8 cellular contexts compared by ENCODE assay signal in genomic region chr3:141487419-141488345, GRCh38. TPM values are rescaled to one million over a fixed set of nuclear protein-coding genes. Genes with fewer than 3 reads are reported as not detected.
DNase-seq lines count a peak whose midpoint lies in the region; ATAC-seq, FAIRE-seq and TF ChIP-seq lines count a peak whose summit lies in the region.

No MANE protein-coding gene starts in this region.

- WGBS in heart right ventricle, 2 donors, result 2% methylated on average over 33 to 66 of the region's 67 CpGs
- 2% methylated on average over 66 of the region's 67 CpGs for WGBS in prostate gland

- TF ChIP-seq POLR2A in GM12891 (IDR thresholded peaks at IDR 0.05; ENCODE audit: low read depth, low read length) (no peak), prostate gland (IDR thresholded peaks at IDR 0.05) (peak; percentile 73), uterus (IDR thresholded peaks at IDR 0.05) (peak in 1 of 2 donors; percentile 42)

- peaks cover 38% of the 10 kb centered on the region for H3K79me2 ChIP-seq in SU-DHL-6 (ENCODE audit: insufficient read depth, low read length)

- H2AFZ ChIP-seq in SU-DHL-6 (ENCODE audit: low read depth, low read length, severe bottlenecking), result peak overlapping the region; percentile 94

- H3K4me2 ChIP-seq in SU-DHL-6 (ENCODE audit: low read depth, low read length, poor library complexity, severe bottlenecking), result peak overlapping the region; percentile 83

- FAIRE-seq in GM12891 (lab: Jason Lieb, UNC), result peak; percentile 96

- peak overlapping the region; percentile 80 for H3K27ac ChIP-seq in SU-DHL-6 (ENCODE audit: low read depth, low read length)
- H3K27ac ChIP-seq in heart right ventricle, result peak overlapping the region; percentile 86 to 97 (median 95)
- peak overlapping the region; percentile 96 for H3K27ac ChIP-seq in prostate gland
- peak overlapping the region; percentile 94 to 98 for H3K27ac ChIP-seq in uterus

- H3F3A ChIP-seq in SU-DHL-6 (ENCODE audit: insufficient read depth), result peaks cover 25% of the 10 kb centered on the region

- intact Hi-C loops in heart right ventricle (cut with DNase I), result loop anchor here in 1 of 10 donors (5.0 kb wide), 1 partner anchor 60 kb away; no protein-coding TSS in a partner anchor
- intact Hi-C loops in prostate gland (cut with DNase I), result loop anchor here (2.0 kb wide), 1 partner anchor 251 kb away; the partner anchor contains the start of gene RNF7
- intact Hi-C loops in uterus (cut with DNase I; ENCODE audit: low total_unique reads), result no loop called here

- TF ChIP-seq CTCF in SU-DHL-6 (IDR thresholded peaks at IDR 0.05; ENCODE audit: insufficient read depth, low read length, poor library complexity, severe bottlenecking), result no peak
- TF ChIP-seq CTCF in heart right ventricle (IDR thresholded peaks at IDR 0.05), result no peak
- TF ChIP-seq CTCF in prostate gland (IDR thresholded peaks at IDR 0.05), result peak in 1 of 4 experiments; percentile 21
- no peak for TF ChIP-seq CTCF in uterus (IDR thresholded peaks at IDR 0.05)

- peaks cover 0 to 76% (median 19%) of the 10 kb centered on the region in 9 donors for H3K4me1 ChIP-seq in heart right ventricle
- H3K4me1 ChIP-seq in prostate gland (replicated peaks), result no peaks in the 10 kb centered on the region
- H3K4me1 ChIP-seq in uterus, result peaks cover 4 to 6% of the 10 kb centered on the region in 2 donors

- H3K36me3 ChIP-seq in SU-DHL-6 (ENCODE audit: low read length) (no peaks in the 10 kb centered on the region), heart right ventricle (no peaks in the 10 kb centered on the region), prostate gland (no peaks in the 10 kb centered on the region), uterus (no peaks in the 10 kb centered on the region)

- ATAC-seq in HG02678 (IDR thresholded peaks at IDR 0.05; ENCODE audit: unreplicated experiment), result peak; percentile 76
- ATAC-seq in heart right ventricle, result peak; percentile 56 to 81 (median 68)

- peaks cover 14% of the 10 kb centered on the region; the same call in 1 of the 2 replicates for H4K20me1 ChIP-seq in SU-DHL-6 (ENCODE audit: low read depth, low read length)

- no peaks in the 10 kb centered on the region for H3K9me2 ChIP-seq in SU-DHL-6 (replicated peaks; ENCODE audit: insufficient read depth, low read length)

- H3K9ac ChIP-seq in SU-DHL-6 (ENCODE audit: low read length), result peak overlapping the region; percentile 92

- no peaks in the 10 kb centered on the region for H3K9me3 ChIP-seq in SU-DHL-6 (ENCODE audit: insufficient read depth, low read length)
- no peaks in the 10 kb centered on the region for H3K9me3 ChIP-seq in heart right ventricle
- H3K9me3 ChIP-seq in prostate gland, result no peaks in the 10 kb centered on the region
- no peaks in the 10 kb centered on the region for H3K9me3 ChIP-seq in uterus

- H3K27me3 ChIP-seq in SU-DHL-6 (ENCODE audit: low read length) (no peaks in the 10 kb centered on the region), heart right ventricle (no peaks in the 10 kb centered on the region), prostate gland (replicated peaks; ENCODE audit: insufficient read depth) (no peaks in the 10 kb centered on the region), uterus (no peaks in the 10 kb centered on the region)

- DNase-seq in GM12891 (ENCODE audit: insufficient read length, low spot score), result peak; percentile 56
- DNase-seq in NCI-H1105 (lab: John Stamatoyannopoulos, UW), result peak; percentile 90
- peak; percentile 62 for DNase-seq in activated naive CD8-positive, alpha-beta T cell treated with anti-CD3 and anti-CD28 coated beads, Interleukin-2, amount 50 U/mL, for 16 hours (ENCODE audit: low read depth, low spot score)
- peak; percentile 54 to 68 for DNase-seq in heart right ventricle
- DNase-seq in prostate gland (ENCODE audit: low spot score), result peak; percentile 81
- peak; percentile 67 to 70 for DNase-seq in uterus

- H3K4me3 ChIP-seq in SU-DHL-6 (ENCODE audit: insufficient read depth, low read length, poor library complexity, severe bottlenecking) (peak overlapping the region; percentile 94), heart right ventricle (peak overlapping the region; percentile 69 to 92 (median 86)), prostate gland (peak overlapping the region; percentile 96 to 98), uterus (peak overlapping the region; percentile 56 to 91)

TF ChIP-seq in GM12891, 5 proteins besides CTCF, POLR2A, EP300 and RAD21:
- TF ChIP-seq TAF1 (IDR thresholded peaks at IDR 0.05; ENCODE audit: low read depth, low read length) (no peak), POU2F2 (IDR thresholded peaks at IDR 0.05; ENCODE audit: low read depth, low read length) (0 out of 2 replicates have a peak, but pooled peaks have one; percentile 36), POLR2AphosphoS5 (IDR thresholded peaks at IDR 0.05; ENCODE audit: low read depth, low read length) (0 out of 2 replicates have a peak, but pooled peaks have one; percentile 24)

RNA-seq across cellular contexts. Expression of gene RASA2, which starts 0.9 kb away (rescaled TPM):
- 1.4 TPM for polyA plus RNA-seq in GM12891 (2012; ENCODE audit: low read depth, missing spikeins)
- 1 to 10 TPM; 2.7 to 7.7 (median 5.1) TPM for total RNA-seq in heart right ventricle
- 1 to 10 TPM; 1.4 to 6.5 TPM for polyA plus RNA-seq in heart right ventricle
- total RNA-seq in prostate gland, result 10 to 100 TPM in 1 of 2 donors, 1 to 10 TPM in 1; 7.8 to 13.5 TPM
- 10 to 100 TPM; 11.3 to 49.4 (median 38.7) TPM for total RNA-seq in uterus

Comparison
In these comparisons a context has a peak if more than half of its experiments do, and no peak if none do; other contexts are left out.
1. Peak in every context shown above with its lines: DNase-seq, ATAC-seq, H3K4me3 ChIP-seq and H3K27ac ChIP-seq.